ENCODE assay signal across 25 cellular contexts in the genomic region with DNA sequence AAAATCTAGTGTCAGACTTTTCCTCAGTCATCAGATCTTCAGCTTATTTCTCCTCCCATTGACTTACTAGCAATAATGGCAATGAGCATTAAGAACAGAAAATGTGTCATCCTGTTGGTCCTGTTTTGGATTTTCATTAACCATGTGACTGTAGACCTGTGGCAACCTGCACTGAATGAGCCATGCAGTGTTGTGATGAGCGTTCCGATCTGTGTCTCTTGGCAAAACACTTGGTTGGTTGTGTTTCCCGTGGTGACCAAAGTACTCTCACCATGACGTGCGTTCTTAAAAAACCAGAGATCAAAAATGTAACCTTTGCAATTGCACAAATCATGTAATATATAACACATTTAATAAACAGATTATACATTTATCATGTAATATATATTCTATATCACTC.
DNase-seq lines count a peak whose midpoint lies in the region; ATAC-seq and TF ChIP-seq lines count a peak whose summit lies in the region.
"Had no signal": no experiment of that assay in that cellular context is flagged by ENCODE, and none has a peak within 500 bp of the region (broad histone marks: within the 10 kb centered on the region; RNA-seq: fewer than 3 reads in every experiment).

No MANE protein-coding gene starts in this region.

- no peak for TF ChIP-seq CTCF in Panc1 (IDR thresholded peaks at IDR 0.05)
- TF ChIP-seq CTCF in brain (conservative IDR thresholded peaks at IDR 0.05): no peak
- TF ChIP-seq CTCF in foreskin keratinocyte (conservative IDR thresholded peaks at IDR 0.05): no peak

- H3K27ac Mint-ChIP-seq in brain: peak overlapping the region in 4 of 5 experiments; percentile 23 to 74 (median 49)
- H3K27ac Mint-ChIP-seq in activated CD4-positive, alpha-beta memory T cell treated with anti-CD3 and anti-CD28 coated beads, Interleukin-2, amount 10 ng/mL, durations not matched to agents 7 days and 5 days: no peak overlapping the region
- H3K27ac Mint-ChIP-seq: activated CD4-positive, alpha-beta T cell treated with anti-CD3 and anti-CD28 coated beads, Interleukin-2, amount 10 ng/mL, durations not matched to agents 7 days and 5 days; activated naive CD8-positive, alpha-beta T cell; activated T-helper 17 cell treated with anti-CD3 and anti-CD28 coated beads, Interleukin-2, amount 50 U/mL, for 72 hours; CD4-positive, alpha-beta T cell; neural progenitor cell; stimulated activated naive CD8-positive, alpha-beta T cell treated with anti-CD3 and anti-CD28 coated beads, Interleukin-15, Interleukin-2, amounts not matched to agents 100 ng/mL and 50 ng/mL, for 24 hours had no signal

- no peaks in the 10 kb centered on the region for H3K36me3 Mint-ChIP-seq in brain
- H3K36me3 Mint-ChIP-seq in activated CD4-positive, alpha-beta memory T cell treated with anti-CD3 and anti-CD28 coated beads, Interleukin-2, amount 10 ng/mL, durations not matched to agents 7 days and 5 days (ENCODE audit: low read depth): peaks cover 3% of the 10 kb centered on the region
- H3K36me3 Mint-ChIP-seq: activated naive CD8-positive, alpha-beta T cell had no signal

- CTCF ChIA-PET in Panc1 (lab: Charles Lee): no interaction called here
- CTCF ChIA-PET in activated CD4-positive, alpha-beta memory T cell treated with anti-CD3 and anti-CD28 coated beads, Interleukin-2, amount 10 ng/mL, durations not matched to agents 7 days and 5 days (lab: Charles Lee): interaction anchor here (7.9 kb wide), 1 partner anchor 187 kb away, joined by 168 read pairs; no protein-coding TSS in a partner anchor

- ATAC-seq in Panc1 (no peak), foreskin keratinocyte (peak; percentile 96), HG02763 (IDR thresholded peaks at IDR 0.05; ENCODE audit: unreplicated experiment) (no peak)
- ATAC-seq: activated T-helper 17 cell treated with anti-CD3 and anti-CD28 coated beads, Interleukin-2, amount 50 U/mL, for 72 hours; PC-3 had no signal

- DNase-seq in Panc1 (ENCODE audit: low read depth, low spot score): no peak
- DNase-seq in foreskin keratinocyte: peak; percentile 93 to 97
- no peak for DNase-seq in iPS-NIHi11 (ENCODE audit: low spot score)
- DNase-seq in activated CD4-positive, alpha-beta T cell treated with anti-CD3 and anti-CD28 coated beads, Interleukin-2, amount 50 U/mL, for 1 hour: no peak
- DNase-seq in activated CD4-positive, alpha-beta memory T cell treated with anti-CD3 and anti-CD28 coated beads, Interleukin-2, amount 10 ng/mL, durations not matched to agents 7 days and 5 days: no peak
- DNase-seq: activated CD4-positive, alpha-beta T cell treated with anti-CD3 and anti-CD28 coated beads, Interleukin-2, amount 10 ng/mL, durations not matched to agents 7 days and 5 days; CD4-positive, alpha-beta T cell; DMS153; effector CD8-positive, alpha-beta T cell; GDM1; KBM-7; NCI-H1436; NCI-H2227 treated with DMSO at 0.1 percent for 48 hours; NCI-H748 treated with DMSO at 0.1 percent for 48 hours; PC-3; T-helper 2 cell had no signal

- no peaks in the 10 kb centered on the region for H3K9me3 ChIP-seq in Panc1 (ENCODE audit: control insufficient read depth, insufficient read depth, low read depth, low read length)
- H3K9me3 ChIP-seq: tibial nerve had no signal

- no peaks in the 10 kb centered on the region for H3K9me3 Mint-ChIP-seq in brain
- H3K9me3 Mint-ChIP-seq in activated CD4-positive, alpha-beta memory T cell treated with anti-CD3 and anti-CD28 coated beads, Interleukin-2, amount 10 ng/mL, durations not matched to agents 7 days and 5 days: no peaks in the 10 kb centered on the region
- H3K9me3 Mint-ChIP-seq: activated CD4-positive, alpha-beta T cell treated with anti-CD3 and anti-CD28 coated beads, Interleukin-2, amount 10 ng/mL, durations not matched to agents 7 days and 5 days; activated T-helper 17 cell treated with anti-CD3 and anti-CD28 coated beads, Interleukin-2, amount 50 U/mL, for 72 hours; CD4-positive, alpha-beta T cell; neural progenitor cell; stimulated activated naive CD8-positive, alpha-beta T cell treated with anti-CD3 and anti-CD28 coated beads, Interleukin-15, Interleukin-2, amounts not matched to agents 100 ng/mL and 50 ng/mL, for 24 hours had no signal

- H3K27me3 Mint-ChIP-seq in brain: no peaks in the 10 kb centered on the region
- H3K27me3 Mint-ChIP-seq in activated CD4-positive, alpha-beta memory T cell treated with anti-CD3 and anti-CD28 coated beads, Interleukin-2, amount 10 ng/mL, durations not matched to agents 7 days and 5 days: no peaks in the 10 kb centered on the region
- H3K27me3 Mint-ChIP-seq: activated CD4-positive, alpha-beta T cell treated with anti-CD3 and anti-CD28 coated beads, Interleukin-2, amount 10 ng/mL, durations not matched to agents 7 days and 5 days; CD4-positive, alpha-beta T cell had no signal

- in situ Hi-C loops in Panc1 (cut with HindIII; ENCODE audit: low pct_unique_long_range_greater_than_20kb, low sequenced_read_pairs): no loop called here

- H3K27me3 ChIP-seq in Panc1 (ENCODE audit: control insufficient read depth, insufficient read depth, low read length): no peaks in the 10 kb centered on the region
- no peaks in the 10 kb centered on the region for H3K27me3 ChIP-seq in foreskin keratinocyte
- no peaks in the 10 kb centered on the region for H3K27me3 ChIP-seq in rectal smooth muscle tissue (ENCODE audit: control insufficient read depth, insufficient read depth, low read length)
- H3K27me3 ChIP-seq: neural progenitor cell, tibial nerve had no signal

- H3K9ac ChIP-seq in rectal smooth muscle tissue (ENCODE audit: low read length): no peak overlapping the region
- H3K9ac ChIP-seq: neural progenitor cell had no signal

- no peak overlapping the region for H3K4me3 ChIP-seq in Panc1 (ENCODE audit: low read depth in 2 of 2, low read length in 2 of 2)
- no peak overlapping the region for H3K4me3 ChIP-seq in rectal smooth muscle tissue (ENCODE audit: low read length)
- H3K4me3 ChIP-seq: neural progenitor cell, tibial nerve had no signal

- peaks cover 77% of the 10 kb centered on the region for H3K4me1 Mint-ChIP-seq in brain
- H3K4me1 Mint-ChIP-seq in activated CD4-positive, alpha-beta memory T cell treated with anti-CD3 and anti-CD28 coated beads, Interleukin-2, amount 10 ng/mL, durations not matched to agents 7 days and 5 days: peaks cover 5% of the 10 kb centered on the region
- H3K4me1 Mint-ChIP-seq: activated T-helper 17 cell treated with anti-CD3 and anti-CD28 coated beads, Interleukin-2, amount 50 U/mL, for 72 hours had no signal

- BruUV-seq in Panc1 (replicated peaks; lab: Mats Ljungman, UMichigan): no TSS peak

- POLR2A ChIA-PET in Panc1 (lab: Charles Lee): no interaction called here
- POLR2A ChIA-PET in activated CD4-positive, alpha-beta memory T cell treated with anti-CD3 and anti-CD28 coated beads, Interleukin-2, amount 10 ng/mL, durations not matched to agents 7 days and 5 days (lab: Charles Lee): no interaction called here

- H3K4me3 Mint-ChIP-seq in brain: no peak overlapping the region
- H3K4me3 Mint-ChIP-seq in activated CD4-positive, alpha-beta memory T cell treated with anti-CD3 and anti-CD28 coated beads, Interleukin-2, amount 10 ng/mL, durations not matched to agents 7 days and 5 days: no peak overlapping the region
- H3K4me3 Mint-ChIP-seq: activated CD4-positive, alpha-beta T cell treated with anti-CD3 and anti-CD28 coated beads, Interleukin-2, amount 10 ng/mL, durations not matched to agents 7 days and 5 days; activated naive CD8-positive, alpha-beta T cell; activated T-helper 17 cell treated with anti-CD3 and anti-CD28 coated beads, Interleukin-2, amount 50 U/mL, for 72 hours; CD4-positive, alpha-beta T cell; neural progenitor cell; stimulated activated naive CD8-positive, alpha-beta T cell treated with anti-CD3 and anti-CD28 coated beads, Interleukin-15, Interleukin-2, amounts not matched to agents 100 ng/mL and 50 ng/mL, for 24 hours had no signal

- H3K4me1 ChIP-seq in Panc1 (ENCODE audit: control insufficient read depth, insufficient read depth, low read length) (peaks cover 26% of the 10 kb centered on the region), foreskin keratinocyte (peaks cover 10% of the 10 kb centered on the region), rectal smooth muscle tissue (ENCODE audit: control insufficient read depth, insufficient read depth, low read length) (peaks cover 41% of the 10 kb centered on the region)

- intact Hi-C loops in Panc1 (cut with micrococcal nuclease; ENCODE audit: unreplicated experiment): loop anchor here (5.0 kb wide), 3 partner anchors 122 to 237 kb away; no protein-coding TSS in a partner anchor

- H3K27ac ChIP-seq in Panc1 (ENCODE audit: low read length) (peak overlapping the region; percentile 74; the same call in 1 of the 2 replicates), foreskin keratinocyte (peak overlapping the region; percentile 66), rectal smooth muscle tissue (ENCODE audit: low read depth, low read length) (peak overlapping the region; percentile 16)
- H3K27ac ChIP-seq: neural progenitor cell, tibial nerve, VCaP had no signal

- peaks cover 7% of the 10 kb centered on the region; the same call in 1 of the 2 replicates for H3K36me3 ChIP-seq in Panc1 (ENCODE audit: control insufficient read depth, insufficient read depth, low read length)
- no peaks in the 10 kb centered on the region for H3K36me3 ChIP-seq in rectal smooth muscle tissue (ENCODE audit: control insufficient read depth, insufficient read depth, low read length)
- H3K36me3 ChIP-seq: neural progenitor cell had no signal

Comparison
In these comparisons a context has a peak if more than half of its experiments do, and no peak if none do; other contexts are left out.
1. DNase-seq: peak in foreskin keratinocyte (2 of 2); none in Panc1 (single experiment), iPS-NIHi11 (single experiment), activated CD4-positive, alpha-beta T cell treated with anti-CD3 and anti-CD28 coated beads, Interleukin-2, amount 50 U/mL, for 1 hour (single experiment) and activated CD4-positive, alpha-beta memory T cell treated with anti-CD3 and anti-CD28 coated beads, Interleukin-2, amount 10 ng/mL, durations not matched to agents 7 days and 5 days (single experiment).
2. H3K27ac ChIP-seq: peak in every context shown above with its lines; median percentile 74 in Panc1; 66 in foreskin keratinocyte; 16 in rectal smooth muscle tissue.